Comparison of ENCODE assay signal across 8 cellular contexts in the genomic region with DNA sequence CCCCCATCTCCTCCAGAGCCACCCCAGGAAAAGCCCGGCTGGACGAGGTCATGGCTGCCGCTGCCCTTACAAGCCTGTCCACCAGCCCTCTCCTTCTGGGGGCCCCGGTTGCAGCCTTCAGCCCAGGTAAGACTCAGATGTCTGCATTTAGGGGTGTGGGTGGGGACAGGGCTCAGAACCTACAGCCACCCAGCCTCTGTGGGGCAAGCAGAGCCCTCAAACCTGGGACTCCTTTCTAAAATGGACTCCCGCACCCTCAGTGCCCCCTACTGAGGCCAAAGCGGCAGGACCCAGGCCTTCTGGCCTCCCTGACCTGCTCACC. TPM values are rescaled to one million over a fixed set of nuclear protein-coding genes. Genes with fewer than 3 reads are reported as not detected.
DNase-seq lines count a peak whose midpoint lies in the region; TF ChIP-seq lines count a peak whose summit lies in the region.

No MANE protein-coding gene starts in this region.

- POLR2A ChIA-PET in AG04449 (lab: Yijun Ruan, JAX) = interaction anchor here (0.6 to 2.3 kb wide), 7 partner anchors 34 to 322 kb away, joined by 3 to 14 read pairs (median 4); partner anchors contain the start of genes ARFRP1, GMEB2, RTEL1 and TCEA2

- H3K4me1 Mint-ChIP-seq in IgD-negative memory B cell (peaks cover 1 to 4% (median 1%) of the 10 kb centered on the region in 3 donors), nephron (peaks cover 4% of the 10 kb centered on the region)

- H3K4me1 ChIP-seq in colonic mucosa = peaks cover 32% of the 10 kb centered on the region

- no peaks in the 10 kb centered on the region for H3K9me3 ChIP-seq in colonic mucosa

- H3K4me3 ChIP-seq in AG04449 (ENCODE audit: low read depth, low read length) (peak overlapping the region; percentile 75), colonic mucosa (peak overlapping the region; percentile 58)

- H3K36me3 Mint-ChIP-seq in IgD-negative memory B cell (no peaks in the 10 kb centered on the region), nephron (ENCODE audit: low read depth) (peaks cover 24% of the 10 kb centered on the region)

- H3K27ac Mint-ChIP-seq in IgD-negative memory B cell (peak overlapping the region in 1 of 3 donors; percentile 35), nephron (peak overlapping the region in 1 of 3 experiments; percentile 77)

- DNase-seq in AG04449 (ENCODE audit: low read depth, low spot score) (no peak), colonic mucosa (no peak), CD1c-positive myeloid dendritic cell (ENCODE audit: extremely low spot score) (no peak), T1000 (lab: John Stamatoyannopoulos, UW) (no peak), T-helper 9 cell (no peak)
- DNase-seq in stimulated activated CD4-positive, alpha-beta T cell treated with anti-CD3 and anti-CD28 coated beads, Interleukin-1b, Interleukin-23, amount 100 ng/mL, for 48 hours = no peak

- intact Hi-C loops in colonic mucosa (cut with DNase I) = no loop called here

- H3K36me3 ChIP-seq in colonic mucosa = no peaks in the 10 kb centered on the region

- peak overlapping the region; percentile 95 for H3K27ac ChIP-seq in colonic mucosa

- H3K4me3 Mint-ChIP-seq in IgD-negative memory B cell = peak overlapping the region in 3 of 4 donors; percentile 46 to 78 (median 66)
- peak overlapping the region; percentile 80 to 84 (median 82) for H3K4me3 Mint-ChIP-seq in nephron

- H3K27me3 Mint-ChIP-seq in IgD-negative memory B cell (no peaks in the 10 kb centered on the region), nephron (ENCODE audit: low read depth) (no peaks in the 10 kb centered on the region)

- CTCF ChIA-PET in AG04449 (lab: Yijun Ruan, JAX) = interaction anchor here (0.8 to 1.7 kb wide), 7 partner anchors 8 to 233 kb away, joined by 3 to 16 read pairs (median 4); partner anchors contain the start of gene TPD52L2

- H3K27me3 ChIP-seq in colonic mucosa = no peaks in the 10 kb centered on the region

- H3K9me3 Mint-ChIP-seq in IgD-negative memory B cell = no peaks in the 10 kb centered on the region
- H3K9me3 Mint-ChIP-seq in nephron = no peaks in the 10 kb centered on the region

- TF ChIP-seq CTCF in AG04449 (IDR thresholded peaks at IDR 0.05; ENCODE audit: insufficient read depth, low read length, missing control alignments) (no peak), colonic mucosa (IDR thresholded peaks at IDR 0.05) (no peak), nephron (IDR thresholded peaks at IDR 0.05; ENCODE audit: unreplicated experiment in 3 of 3) (no peak)

- peak overlapping the region; percentile 34 to 72 for H3K9ac ChIP-seq in colonic mucosa (ENCODE audit: low read depth in 2 of 2, low read length in 2 of 2)

RNA-seq across cellular contexts. Expression of gene SLC2A4RG, which starts 1.7 kb away (rescaled TPM):
- polyA plus RNA-seq in IgD-negative memory B cell = 2.0 TPM
- total RNA-seq in colonic mucosa = 10 to 100 TPM; 44.3 to 75.3 TPM

RNA-seq across cellular contexts. Expression of gene LIME1, which starts 4.9 kb away (rescaled TPM):
- polyA plus RNA-seq in IgD-negative memory B cell = 81.2 TPM
- total RNA-seq in colonic mucosa = 10 to 100 TPM; 10.8 to 20.0 TPM

RNA-seq across cellular contexts. Expression of gene ZGPAT, which starts 33.5 kb away (rescaled TPM):
- 59.4 TPM for polyA plus RNA-seq in IgD-negative memory B cell
- 10 to 100 TPM; 27.2 to 41.4 TPM for total RNA-seq in colonic mucosa

RNA-seq across cellular contexts. Expression of gene ARFRP1, which starts 33.5 kb away (rescaled TPM):
- 64.3 TPM for polyA plus RNA-seq in IgD-negative memory B cell
- 10 to 100 TPM; 35.3 to 76.9 TPM for total RNA-seq in colonic mucosa

RNA-seq across cellular contexts. Expression of gene TNFRSF6B, which starts 44.9 kb away (rescaled TPM):
- polyA plus RNA-seq in IgD-negative memory B cell = not detected
- total RNA-seq in colonic mucosa = 1 to 10 TPM in 1 of 2 donors, not detected in 1; 7.5 TPM
